ENCODE assay signal across 9 cellular contexts in genomic region chr4:43983610-43984009, GRCh38.
"Had no signal": no experiment of that assay in that cellular context is flagged by ENCODE, and none has a peak within 500 bp of the region (broad histone marks: within the 10 kb centered on the region; RNA-seq: fewer than 3 reads in every experiment).

No MANE protein-coding gene starts in this region.

- H3K9ac ChIP-seq: GM23248 had no signal

- H3K4me3 ChIP-seq: GM23248, HAP-1 had no signal

- H3K4me3 Mint-ChIP-seq: IgD-negative memory B cell had no signal

- DNase-seq: GM23248, GOT3, KG1 had no signal

- H3K27ac Mint-ChIP-seq: IgD-negative memory B cell had no signal

- FAIRE-seq: H54, HepG2 had no signal

- H3K4me1 ChIP-seq: HAP-1 had no signal

- H3K27ac ChIP-seq: GM23248, HL-60 had no signal

- H2AFZ ChIP-seq: GM23248 had no signal

- H3K36me3 ChIP-seq: HAP-1 had no signal

- H3K27me3 Mint-ChIP-seq: IgD-negative memory B cell had no signal

- ATAC-seq: HCT116, HepG2 had no signal

- H3K9me3 ChIP-seq: HAP-1 had no signal
